ENCODE assay signal across 8 cellular contexts in the genomic region with DNA sequence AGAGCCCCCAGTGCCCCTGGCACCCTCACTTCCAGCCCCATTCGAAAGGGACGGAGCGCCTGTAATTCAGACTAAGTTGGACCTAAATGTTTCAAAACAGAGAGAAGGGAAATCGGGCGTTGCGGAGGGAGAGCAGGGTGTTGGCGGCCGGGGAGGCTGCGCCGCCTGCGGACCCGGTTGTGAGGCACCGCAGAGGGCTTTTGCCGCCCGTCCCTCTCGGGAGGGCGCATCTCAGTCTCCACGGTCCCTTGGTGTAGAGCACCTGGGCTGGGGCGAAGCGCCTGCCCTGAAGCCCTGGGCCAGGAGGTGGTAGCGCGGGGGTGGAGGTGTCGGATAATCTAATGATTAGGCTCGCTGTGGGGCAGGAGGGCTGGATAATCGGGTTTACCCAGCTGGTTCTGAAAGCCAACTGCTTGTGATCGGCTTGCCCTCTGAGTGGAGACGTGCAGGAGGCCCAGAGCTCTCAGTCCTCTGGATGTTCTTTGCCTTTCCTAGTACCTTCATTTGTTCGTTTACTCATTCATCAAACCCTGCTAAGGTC. TPM values are rescaled to one million over a fixed set of nuclear protein-coding genes. Genes with fewer than 3 reads are reported as not detected.
DNase-seq lines count a peak whose midpoint lies in the region; TF ChIP-seq lines count a peak whose summit lies in the region.

No MANE protein-coding gene starts in this region.

- H3K4me1 Mint-ChIP-seq in osteocyte (ENCODE audit: unreplicated experiment) = peaks cover 25% of the 10 kb centered on the region
- peaks cover 45% of the 10 kb centered on the region for H3K4me1 Mint-ChIP-seq in type B pancreatic cell (ENCODE audit: unreplicated experiment)

- no TSS peak for BruUV-seq in A673 (replicated peaks; lab: Mats Ljungman, UMichigan)

- H3K9me3 Mint-ChIP-seq in osteocyte (ENCODE audit: unreplicated experiment) = no peaks in the 10 kb centered on the region
- no peaks in the 10 kb centered on the region for H3K9me3 Mint-ChIP-seq in type B pancreatic cell

- H3K4me3 Mint-ChIP-seq in osteocyte (ENCODE audit: unreplicated experiment) (peak overlapping the region; percentile 90), type B pancreatic cell (peak overlapping the region; percentile 99)

- intact Hi-C loops in A673 (cut with micrococcal nuclease; ENCODE audit: unreplicated experiment) = no loop called here

- no peaks in the 10 kb centered on the region for H3K4me1 ChIP-seq in A673 (ENCODE audit: insufficient read depth, low read length, poor library complexity, severe bottlenecking)

- POLR2A ChIA-PET in A673 (lab: Charles Lee; ENCODE audit: low non-redundant PET) = no interaction called here

- peak; percentile 22 for DNase-seq in A673 (ENCODE audit: low spot score)
- peak; percentile 16 for DNase-seq in GM19238 (ENCODE audit: insufficient read length, low spot score)
- peak; percentile 50 for DNase-seq in NB4 (ENCODE audit: low read depth)
- peak; percentile 19 for DNase-seq in activated T-helper 9 cell treated with anti-CD3 and anti-CD28 coated beads, Interleukin-2, amount 50 U/mL, for 16 hours (ENCODE audit: low read depth)
- DNase-seq in foreskin melanocyte = peak; percentile 21
- DNase-seq in osteocyte (ENCODE audit: extremely low spot score, unreplicated experiment) = no peak
- DNase-seq in type B pancreatic cell (ENCODE audit: extremely low spot score, unreplicated experiment) = peak; percentile 69
- DNase-seq in NCI-H2081 treated with DMSO at 0.1 percent for 48 hours (lab: John Stamatoyannopoulos, UW) = no peak

- H3K4me3 ChIP-seq in A673 (ENCODE audit: low read depth, low read length, poor library complexity, severe bottlenecking) (peak overlapping the region; percentile 87), NB4 (ENCODE audit: low read depth, low read length) (peak overlapping the region; percentile 71)

- H3K9me3 ChIP-seq in A673 (ENCODE audit: low read depth, low read length, poor library complexity, severe bottlenecking) = no peaks in the 10 kb centered on the region

- H3K27me3 Mint-ChIP-seq in osteocyte (ENCODE audit: unreplicated experiment) = peaks cover 26% of the 10 kb centered on the region
- peaks cover 8% of the 10 kb centered on the region for H3K27me3 Mint-ChIP-seq in type B pancreatic cell

- TF ChIP-seq POLR2A in NB4 (IDR thresholded peaks at IDR 0.05; ENCODE audit: extremely low read depth, insufficient read length) = no peak

- H3K36me3 Mint-ChIP-seq in osteocyte (ENCODE audit: unreplicated experiment) (no peaks in the 10 kb centered on the region), type B pancreatic cell (peaks cover 7% of the 10 kb centered on the region)

- H3K27ac Mint-ChIP-seq in osteocyte (ENCODE audit: unreplicated experiment) = peak overlapping the region; percentile 94
- H3K27ac Mint-ChIP-seq in type B pancreatic cell = peak overlapping the region; percentile 97

- H3K27ac ChIP-seq in A673 (ENCODE audit: low read depth, low read length, poor library complexity, severe bottlenecking) = peak overlapping the region; percentile 45

- no peaks in the 10 kb centered on the region for H3K36me3 ChIP-seq in A673 (ENCODE audit: insufficient read depth, low read length, poor library complexity, severe bottlenecking)

- peaks cover 25% of the 10 kb centered on the region for H3K27me3 ChIP-seq in A673 (replicated peaks; ENCODE audit: insufficient read depth, low read depth, low read length, poor library complexity)

- CTCF ChIA-PET in A673 (lab: Charles Lee) = no interaction called here

- TF ChIP-seq CTCF in A673 (conservative IDR thresholded peaks at IDR 0.05; ENCODE audit: low read depth, low read length) (no peak), NB4 (IDR thresholded peaks at IDR 0.05; ENCODE audit: low read depth, low read length) (no peak), osteocyte (IDR thresholded peaks at IDR 0.05) (peak; percentile 10), type B pancreatic cell (conservative IDR thresholded peaks at IDR 0.05) (no peak)

RNA-seq across cellular contexts. Expression of a gene that starts 0.9 kb away (rescaled TPM):
- 10.8 and 11.5 TPM in 2 replicates for total RNA-seq in A673 (2021)
- 22.8 and 24.7 TPM in 2 replicates for total RNA-seq in osteocyte
- total RNA-seq in type B pancreatic cell (ENCODE audit: low replicate concordance) = 64.3 and 70.6 TPM in 2 replicates

Comparison
In these comparisons a context has a peak if more than half of its experiments do, and no peak if none do; other contexts are left out.
1. DNase-seq: peak in A673 (single experiment), GM19238 (single experiment), NB4 (single experiment), activated T-helper 9 cell treated with anti-CD3 and anti-CD28 coated beads, Interleukin-2, amount 50 U/mL, for 16 hours (single experiment), foreskin melanocyte (single experiment) and type B pancreatic cell (single experiment); none in osteocyte (single experiment) and NCI-H2081 treated with DMSO at 0.1 percent for 48 hours (single experiment).